ENCODE assay signal across 19 cellular contexts in the genomic region with DNA sequence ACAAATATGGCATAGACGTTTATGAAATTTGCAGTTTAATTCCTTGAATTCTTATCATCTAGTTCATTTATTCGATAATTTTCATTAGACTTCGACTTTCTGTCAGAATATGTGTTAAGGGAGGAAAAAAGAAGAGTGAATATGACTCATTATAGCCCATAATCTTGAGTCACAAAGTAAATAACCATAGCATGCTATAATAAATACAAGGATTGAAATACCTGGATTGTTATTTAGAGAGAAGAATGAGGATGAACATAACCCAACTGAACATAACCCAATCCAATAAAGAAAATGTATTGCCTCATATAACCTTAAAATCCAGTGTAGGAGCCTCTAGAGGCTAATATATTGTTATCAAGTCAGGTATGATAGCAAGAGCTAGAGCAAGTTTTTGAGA.
"Had no signal": no experiment of that assay in that cellular context is flagged by ENCODE, and none has a peak within 500 bp of the region (broad histone marks: within the 10 kb centered on the region; RNA-seq: fewer than 3 reads in every experiment).

No MANE protein-coding gene starts in this region.

- H3K4me2 ChIP-seq: neural progenitor cell had no signal

- H3K9me3 ChIP-seq: heart left ventricle, ovary had no signal

- H3K9ac ChIP-seq: neural progenitor cell had no signal

- FAIRE-seq: endothelial cell of umbilical vein, islet of Langerhans, small intestine had no signal

- H2AFZ ChIP-seq: neural progenitor cell had no signal

- H3K27ac ChIP-seq: coronary artery, heart left ventricle, neural progenitor cell, ovary had no signal

- H3K4me3 ChIP-seq: coronary artery, heart left ventricle, neural progenitor cell, ovary had no signal

- DNase-seq: effector CD4-positive, alpha-beta T cell; endodermal cell; foreskin melanocyte; heart left ventricle; hypothalamus; nucleus accumbens; ovary; right cardiac atrium; small intestine; stimulated activated CD4-positive, alpha-beta T cell treated with anti-CD3 and anti-CD28 coated beads, Interleukin-12 subunit alpha, Interleukin-12 subunit beta, amount 100 ng/mL, for 4 hours; stimulated activated CD4-positive, alpha-beta T cell treated with anti-CD3 and anti-CD28 coated beads, Interleukin-2, amount 100 ng/mL, for 48 hours; stimulated activated naive CD4-positive, alpha-beta T cell treated with Interleukin-2 at 50 U/mL for 16 hours; trophoblast cell had no signal

- H3K27me3 ChIP-seq: neural progenitor cell, ovary had no signal

- H3K4me1 ChIP-seq: neural progenitor cell had no signal

- ATAC-seq: heart left ventricle; left lobe of liver; natural killer cell treated with Interleukin-12 subunit alpha and Interleukin-12 subunit beta and Interleukin-15 and Interleukin-18, amount 100 ng/mL, for 72 hours; right cardiac atrium had no signal

- H3K36me3 ChIP-seq: heart left ventricle, neural progenitor cell, ovary had no signal
